In genomic region chr9:96061293-96061987, GRCh38 we compare ENCODE assay signal across 8 cellular contexts.
DNase-seq lines count a peak whose midpoint lies in the region; ATAC-seq and TF ChIP-seq lines count a peak whose summit lies in the region.

No MANE protein-coding gene starts in this region.

- H3K9me2 ChIP-seq in hepatocyte (replicated peaks; ENCODE audit: insufficient read depth), result no peaks in the 10 kb centered on the region

- POLR2A ChIA-PET in AG04450 (lab: Yijun Ruan, JAX), result no interaction called here

- H3K4me3 ChIP-seq in AG04450 (ENCODE audit: low read depth, low read length) (no peak overlapping the region), adrenal gland (no peak overlapping the region), hepatocyte (no peak overlapping the region)

- no peaks in the 10 kb centered on the region for H3K79me2 ChIP-seq in hepatocyte

- no peak for ATAC-seq in HG02938 (IDR thresholded peaks at IDR 0.05; ENCODE audit: unreplicated experiment)
- ATAC-seq in HG03378 (IDR thresholded peaks at IDR 0.05; ENCODE audit: unreplicated experiment), result no peak

- intact Hi-C loops in adrenal gland (cut with DNase I), result no loop called here

- TF ChIP-seq POLR2A in adrenal gland (IDR thresholded peaks at IDR 0.05), result no peak

- H3K9me3 ChIP-seq in AG04450 (ENCODE audit: control insufficient read depth, insufficient read depth, low read length), result no peaks in the 10 kb centered on the region
- H3K9me3 ChIP-seq in adrenal gland (replicated peaks in 1 of 3), result no peaks in the 10 kb centered on the region
- H3K9me3 ChIP-seq in hepatocyte (ENCODE audit: low read depth), result no peaks in the 10 kb centered on the region

- H3K27ac ChIP-seq in AG04450 (ENCODE audit: low read depth, low read length), result no peak overlapping the region
- H3K27ac ChIP-seq in adrenal gland, result peak overlapping the region in 4 of 5 donors; percentile 43 to 86 (median 60)
- peak overlapping the region; percentile 85 for H3K27ac ChIP-seq in hepatocyte

- no peak overlapping the region for H2AFZ ChIP-seq in hepatocyte

- no peak for DNase-seq in AG04450 (ENCODE audit: low read depth, low spot score)
- peak; percentile 58 for DNase-seq in GM20000 (ENCODE audit: low spot score)
- DNase-seq in SK-MEL-5 (ENCODE audit: low read depth, low spot score), result peak; percentile 80
- peak in 5 of 7 donors; percentile 39 to 71 (median 49) for DNase-seq in adrenal gland
- DNase-seq in hepatocyte (ENCODE audit: low spot score), result peak; percentile 65
- DNase-seq in stimulated activated CD4-positive, alpha-beta T cell treated with anti-CD3 and anti-CD28 coated beads, Interleukin-15, amount 100 ng/mL, for 48 hours (ENCODE audit: low read depth in 2 of 2), result peak; percentile 11 to 12

- H3K4me2 ChIP-seq in hepatocyte, result peak overlapping the region; percentile 29

- TF ChIP-seq CTCF in AG04450 (IDR thresholded peaks at IDR 0.05; ENCODE audit: low read depth, low read length), result peak; percentile 45
- peak; percentile 3 for TF ChIP-seq CTCF in GM20000 (IDR thresholded peaks at IDR 0.05; ENCODE audit: extremely low read depth, missing control alignments)
- TF ChIP-seq CTCF in adrenal gland (IDR thresholded peaks at IDR 0.05), result peak in 5 of 6 experiments; percentile 37 to 60 (median 48)
- TF ChIP-seq CTCF in hepatocyte (IDR thresholded peaks at IDR 0.05; ENCODE audit: poor library complexity), result peak; percentile 50

- H3K36me3 ChIP-seq in adrenal gland (replicated peaks in 1 of 2) (no peaks in the 10 kb centered on the region), hepatocyte (replicated peaks; ENCODE audit: insufficient read depth, low read depth) (no peaks in the 10 kb centered on the region)

- H3K27me3 ChIP-seq in AG04450 (ENCODE audit: control insufficient read depth, insufficient read depth, low read length) (peaks cover 9% of the 10 kb centered on the region), adrenal gland (no peaks in the 10 kb centered on the region), hepatocyte (no peaks in the 10 kb centered on the region)

- H3K4me1 ChIP-seq in adrenal gland (replicated peaks in 1 of 2), result no peaks in the 10 kb centered on the region
- H3K4me1 ChIP-seq in hepatocyte (ENCODE audit: insufficient read depth), result peaks cover 9% of the 10 kb centered on the region

- CTCF ChIA-PET in AG04450 (lab: Charles Lee), result interaction anchor here (0.7 kb wide), 1 partner anchor 334 kb away, joined by 3 read pairs; no protein-coding TSS in a partner anchor

- no peaks in the 10 kb centered on the region for H4K20me1 ChIP-seq in hepatocyte (ENCODE audit: insufficient read depth, poor library complexity, severe bottlenecking)

- in situ Hi-C loops in SK-MEL-5 (cut with HindIII; ENCODE audit: low pct_unique_long_range_greater_than_20kb, low sequenced_read_pairs), result no loop called here

- 42 to 59% (median 51%) methylated on average over 10 of the region's 10 CpGs for WGBS in adrenal gland, 4 donors
- 47% methylated on average over 10 of the region's 10 CpGs for WGBS in hepatocyte (ENCODE audit: low lambda C conversion rate, missing lambda C conversion rate)
